Comparison of ENCODE assay signal across 8 cellular contexts in the genomic region with DNA sequence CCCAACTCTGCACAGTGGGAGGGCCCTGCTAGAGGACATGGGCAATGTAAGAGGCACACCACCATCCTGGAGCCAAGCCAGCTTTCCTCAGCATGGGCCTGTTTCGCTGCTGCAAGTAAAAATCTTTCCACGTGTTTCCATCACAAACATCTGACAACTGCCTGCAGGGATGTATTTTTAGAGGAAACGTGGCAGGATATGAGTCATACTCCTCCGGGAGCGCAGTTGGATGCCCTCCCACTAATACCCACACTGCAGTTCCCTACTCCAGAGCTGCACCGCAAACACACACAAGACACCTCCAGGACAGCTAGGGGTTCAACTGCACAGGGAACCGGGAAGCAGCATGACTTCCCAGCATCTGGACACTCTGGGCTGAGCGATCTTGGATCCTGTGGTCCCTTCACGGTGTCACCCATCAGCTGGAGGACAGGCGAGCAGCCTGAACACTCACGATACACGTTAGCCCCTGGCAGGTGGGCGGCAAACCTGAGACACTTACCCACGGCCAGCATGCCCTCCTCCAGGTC. TPM values are rescaled to one million over a fixed set of nuclear protein-coding genes. Genes with fewer than 3 reads are reported as not detected.
A peak's percentile ranks its signal among the peaks of the same experiment; 100 is the strongest.
DNase-seq lines count a peak whose midpoint lies in the region; ATAC-seq and TF ChIP-seq lines count a peak whose summit lies in the region.

No MANE protein-coding gene starts in this region.

- H3K36me3 Mint-ChIP-seq in brain, result peaks cover 6% of the 10 kb centered on the region

- H3K4me3 Mint-ChIP-seq in brain, result peak overlapping the region in 2 of 5 experiments; percentile 3 to 44

- peaks cover 80% of the 10 kb centered on the region for H3K4me1 Mint-ChIP-seq in brain

- ATAC-seq in HG03571 (IDR thresholded peaks at IDR 0.05; ENCODE audit: unreplicated experiment) (no peak), GM21717 (IDR thresholded peaks at IDR 0.05; ENCODE audit: unreplicated experiment) (no peak), HG03039 (IDR thresholded peaks at IDR 0.05; ENCODE audit: unreplicated experiment) (no peak)

- H3K27me3 ChIP-seq in kidney epithelial cell (ENCODE audit: control insufficient read depth, insufficient read depth, low read length) (no peaks in the 10 kb centered on the region), subcutaneous abdominal adipose tissue (ENCODE audit: control insufficient read depth in 5 of 5, insufficient read depth in 4 of 5, low read length in 5 of 5) (no peaks in the 10 kb centered on the region)

- H3K27ac ChIP-seq in subcutaneous abdominal adipose tissue (ENCODE audit: low read depth, low read length), result peak overlapping the region; percentile 91

- H3K36me3 ChIP-seq in kidney epithelial cell (ENCODE audit: control insufficient read depth, insufficient read depth, low read length), result peaks cover 3% of the 10 kb centered on the region
- H3K36me3 ChIP-seq in subcutaneous abdominal adipose tissue (ENCODE audit: control insufficient read depth in 5 of 5, insufficient read depth in 5 of 5, low read length in 5 of 5), result peaks cover 0 to 97% (median 89%) of the 10 kb centered on the region in 5 donors

- H3K4me1 ChIP-seq in subcutaneous abdominal adipose tissue (ENCODE audit: control insufficient read depth in 5 of 5, insufficient read depth in 5 of 5, low read length in 5 of 5), result peaks cover 29 to 80% (median 56%) of the 10 kb centered on the region in 5 donors

- H3K9me3 Mint-ChIP-seq in brain, result peaks cover 0 to 4% (median 0%) of the 10 kb centered on the region in 5 experiments

- H3K4me3 ChIP-seq in kidney epithelial cell (ENCODE audit: low read depth, low read length) (no peak overlapping the region), subcutaneous abdominal adipose tissue (ENCODE audit: low read depth in 1 of 5, low read length in 5 of 5) (peak overlapping the region in 3 of 5 donors; percentile 4 to 33 (median 13))

- H3K9ac ChIP-seq in subcutaneous abdominal adipose tissue (ENCODE audit: low read length in 5 of 5), result peak overlapping the region in 1 of 5 donors; percentile 17

- peak; percentile 64 for DNase-seq in DMS 273 treated with DMSO at 0.1 percent for 48 hours (lab: John Stamatoyannopoulos, UW)
- peak; percentile 48 for DNase-seq in NCI-H2196 (lab: John Stamatoyannopoulos, UW; ENCODE audit: unreplicated experiment)
- DNase-seq in kidney epithelial cell (ENCODE audit: low read depth), result peak; percentile 86

- TF ChIP-seq CTCF in brain (conservative IDR thresholded peaks at IDR 0.05) (no peak), kidney epithelial cell (IDR thresholded peaks at IDR 0.05; ENCODE audit: insufficient read depth, low read length, poor library complexity, severe bottlenecking) (no peak)

- H3K27me3 Mint-ChIP-seq in brain, result peaks cover 5% of the 10 kb centered on the region

- peak overlapping the region; percentile 19 to 98 (median 90) for H3K27ac Mint-ChIP-seq in brain

- H3K9me3 ChIP-seq in subcutaneous abdominal adipose tissue (ENCODE audit: control insufficient read depth in 5 of 5, low read length in 5 of 5), result no peaks in the 10 kb centered on the region

RNA-seq across cellular contexts. Expression of a gene that starts 26.1 kb away (rescaled TPM):
- 6.4 TPM for polyA plus RNA-seq in brain (ENCODE audit: insufficient read depth, low read depth, low replicate concordance)
- not detected in 2 replicates for total RNA-seq in kidney epithelial cell

RNA-seq across cellular contexts. Expression of a gene that starts 46.7 kb away (rescaled TPM):
- polyA plus RNA-seq in brain (ENCODE audit: insufficient read depth, low read depth, low replicate concordance), result 165 TPM
- total RNA-seq in kidney epithelial cell, result 182 and 199 TPM in 2 replicates
